Comparison of ENCODE assay signal across 14 cellular contexts in genomic region chr17:80663783-80664206, GRCh38.
A peak's percentile ranks its signal among the peaks of the same experiment; 100 is the strongest.
DNase-seq lines count a peak whose midpoint lies in the region; ATAC-seq, FAIRE-seq and TF ChIP-seq lines count a peak whose summit lies in the region.
"Had no signal": no experiment of that assay in that cellular context is flagged by ENCODE, and none has a peak within 500 bp of the region (broad histone marks: within the 10 kb centered on the region; RNA-seq: fewer than 3 reads in every experiment).

No MANE protein-coding gene starts in this region.

- no peaks in the 10 kb centered on the region for H3K27me3 Mint-ChIP-seq in CD4-positive, alpha-beta T cell
- peaks cover 5% of the 10 kb centered on the region for H3K27me3 Mint-ChIP-seq in nephron progenitor cell (ENCODE audit: low read depth, poor library complexity)
- H3K27me3 Mint-ChIP-seq: IgD-negative memory B cell had no signal

- no peak for TF ChIP-seq CTCF in CD4-positive, alpha-beta T cell (IDR thresholded peaks at IDR 0.05)
- TF ChIP-seq CTCF in Panc1 (IDR thresholded peaks at IDR 0.05) = no peak
- no peak for TF ChIP-seq CTCF in K562 (IDR thresholded peaks at IDR 0.05 in 2 of 3, conservative IDR thresholded peaks at IDR 0.05 in 1 of 3; ENCODE audit: insufficient read depth in 2 of 3, low read depth in 1 of 3, low read length in 3 of 3)
- TF ChIP-seq CTCF in nephron progenitor cell (IDR thresholded peaks at IDR 0.05) = no peak

- CTCF ChIA-PET in CD4-positive, alpha-beta T cell (lab: Charles Lee) = interaction anchor here (4.1 kb wide), 1 partner anchor 14 kb away, joined by 12 read pairs; no protein-coding TSS in a partner anchor
- CTCF ChIA-PET in Panc1 (lab: Charles Lee) = no interaction called here
- CTCF ChIA-PET in K562 (lab: Yijun Ruan, JAX; ENCODE audit: low intra/inter-chr PET ratio) = no interaction called here

- in situ Hi-C loops in Panc1 (cut with HindIII; ENCODE audit: low pct_unique_long_range_greater_than_20kb, low sequenced_read_pairs) = no loop called here
- in situ Hi-C loops in K562 (cut with MboI) = no loop called here

- TF ChIP-seq RAD21 in K562 (CRISPR knock-in tag; conservative IDR thresholded peaks at IDR 0.05 in 1 of 2, IDR thresholded peaks at IDR 0.05 in 1 of 2) = no peak

- H3K4me1 ChIP-seq in Panc1 (ENCODE audit: control insufficient read depth, insufficient read depth, low read length) (peaks cover 15% of the 10 kb centered on the region), K562 (replicated peaks in 1 of 2; ENCODE audit: control insufficient read depth in 2 of 2, insufficient read depth in 2 of 2, low read length in 2 of 2) (peaks cover 21 to 23% of the 10 kb centered on the region in 2 experiments)
- H3K4me1 ChIP-seq: SJSA1 had no signal

- peak overlapping the region; percentile 71 for H3K4me3 Mint-ChIP-seq in CD4-positive, alpha-beta T cell
- H3K4me3 Mint-ChIP-seq in nephron progenitor cell = peak overlapping the region; percentile 24

- FAIRE-seq in K562 (lab: Jason Lieb, UNC) = peak; percentile 15
- FAIRE-seq: colon had no signal

- H3K27ac Mint-ChIP-seq in CD4-positive, alpha-beta T cell = peak overlapping the region; percentile 99
- no peak overlapping the region for H3K27ac Mint-ChIP-seq in nephron progenitor cell

- peaks cover 4% of the 10 kb centered on the region for H3K9me1 ChIP-seq in K562 (ENCODE audit: control insufficient read depth, insufficient read depth, low read length)

- H3K36me3 ChIP-seq in Panc1 (ENCODE audit: control insufficient read depth, insufficient read depth, low read length) = no peaks in the 10 kb centered on the region
- H3K36me3 ChIP-seq in K562 (ENCODE audit: control insufficient read depth, insufficient read depth, low read length) = 0 out of 3 replicates have a peak, but pooled peaks cover 7% of the 10 kb centered on the region
- H3K36me3 ChIP-seq: SJSA1, thoracic aorta had no signal

- no peaks in the 10 kb centered on the region for H3K9me3 ChIP-seq in CD4-positive, alpha-beta T cell (ENCODE audit: control insufficient read depth, low read length)
- H3K9me3 ChIP-seq in Panc1 (ENCODE audit: control insufficient read depth, insufficient read depth, low read depth, low read length) (no peaks in the 10 kb centered on the region), K562 (replicated peaks; ENCODE audit: control insufficient read depth, insufficient read depth, low read depth, low read length) (no peaks in the 10 kb centered on the region)
- H3K9me3 ChIP-seq: SJSA1, thoracic aorta had no signal

- DNase-seq in CD4-positive, alpha-beta T cell = peak; percentile 19 to 58 (median 37)
- no peak for DNase-seq in Panc1 (ENCODE audit: low read depth, low spot score)
- DNase-seq in K562 (ENCODE audit: extremely low read depth in 1 of 4, low spot score in 3 of 4) = peak in 2 of 4 experiments; percentile 25 to 32
- DNase-seq in nephron progenitor cell = no peak
- DNase-seq in dermis blood vessel endothelial cell = no peak
- no peak for DNase-seq in COLO668 (lab: John Stamatoyannopoulos, UW; ENCODE audit: unreplicated experiment)
- no peak for DNase-seq in GDM1 (lab: John Stamatoyannopoulos, UW)
- DNase-seq: Calu3, occipital lobe had no signal

- intact Hi-C loops in CD4-positive, alpha-beta T cell (cut with DNase I, micrococcal nuclease) = loop anchor here (5.0 to 10.0 kb wide), 4 partner anchors 49 to 231 kb away; no protein-coding TSS in a partner anchor
- intact Hi-C loops in Panc1 (cut with micrococcal nuclease; ENCODE audit: unreplicated experiment) = no loop called here
- intact Hi-C loops in K562 (cut with micrococcal nuclease) = no loop called here

- peaks cover 81% of the 10 kb centered on the region for H3K4me1 Mint-ChIP-seq in CD4-positive, alpha-beta T cell (ENCODE audit: low read depth)
- H3K4me1 Mint-ChIP-seq in nephron progenitor cell = peaks cover 73% of the 10 kb centered on the region

- TF ChIP-seq POLR2A in K562 (conservative IDR thresholded peaks at IDR 0.05) = no peak

- POLR2A ChIA-PET in CD4-positive, alpha-beta T cell (lab: Charles Lee) = interaction anchor here (1.0 to 2.9 kb wide), 7 partner anchors 8 to 119 kb away, joined by 3 to 18 read pairs (median 3); no protein-coding TSS in a partner anchor
- POLR2A ChIA-PET in Panc1 (lab: Charles Lee) (no interaction called here), K562 (lab: Yijun Ruan, JAX) (interaction anchor here (0.7 kb wide), 2 partner anchors 14 to 275 kb away, joined by 4 to 5 read pairs; no protein-coding TSS in a partner anchor)

- peaks cover 5% of the 10 kb centered on the region for H3K36me3 Mint-ChIP-seq in CD4-positive, alpha-beta T cell (ENCODE audit: low read depth)
- H3K36me3 Mint-ChIP-seq in nephron progenitor cell (ENCODE audit: low read depth) = peaks cover 18% of the 10 kb centered on the region

- ATAC-seq in CD4-positive, alpha-beta T cell (ENCODE audit: poor library complexity) = peak; percentile 69
- peak; percentile 73 for ATAC-seq in Panc1
- ATAC-seq in K562 = peak; percentile 72
- no peak for ATAC-seq in HG03159 (IDR thresholded peaks at IDR 0.05; ENCODE audit: unreplicated experiment)

- H3K27ac ChIP-seq in CD4-positive, alpha-beta T cell (ENCODE audit: low read depth, low read length) = peak overlapping the region; percentile 88
- H3K27ac ChIP-seq in Panc1 (ENCODE audit: low read length) (no peak overlapping the region), K562 (ENCODE audit: extremely low read depth, low read depth, low read length) (no peak overlapping the region)
- H3K27ac ChIP-seq: SJSA1, thoracic aorta had no signal

- peak overlapping the region in 1 of 2 experiments; percentile 14; a peak in 2 of 4 replicates for H3K9ac ChIP-seq in K562 (ENCODE audit: insufficient read depth in 1 of 2, low read depth in 2 of 2, low read length in 2 of 2)

- 57% methylated on average over 11 of the region's 11 CpGs for WGBS in K562 (ENCODE audit: insufficient coverage, low coverage, missing lambda C conversion rate)

- H3K9me3 Mint-ChIP-seq in CD4-positive, alpha-beta T cell = no peaks in the 10 kb centered on the region
- peaks cover 2% of the 10 kb centered on the region for H3K9me3 Mint-ChIP-seq in nephron progenitor cell
- H3K9me3 Mint-ChIP-seq: IgD-negative memory B cell had no signal

- no TSS peak for BruUV-seq in Panc1 (replicated peaks; lab: Mats Ljungman, UMichigan)
- BruUV-seq in K562 (replicated peaks; lab: Mats Ljungman, UMichigan) = no TSS peak

- H3K27me3 ChIP-seq in CD4-positive, alpha-beta T cell (ENCODE audit: control insufficient read depth, insufficient read depth, low read length) = no peaks in the 10 kb centered on the region
- no peaks in the 10 kb centered on the region for H3K27me3 ChIP-seq in Panc1 (ENCODE audit: control insufficient read depth, insufficient read depth, low read length)
- no peaks in the 10 kb centered on the region for H3K27me3 ChIP-seq in K562 (ENCODE audit: control insufficient read depth in 2 of 2, insufficient read depth in 2 of 2, low read length in 2 of 2)
- H3K27me3 ChIP-seq: SJSA1 had no signal

- H2AFZ ChIP-seq in K562 (ENCODE audit: low read depth, low read length) = no peak overlapping the region

- peaks cover 53% of the 10 kb centered on the region for H3K79me2 ChIP-seq in K562 (ENCODE audit: control insufficient read depth, insufficient read depth, low read length)

- no peak overlapping the region for H3K4me3 ChIP-seq in Panc1 (ENCODE audit: low read depth in 2 of 2, low read length in 2 of 2)
- H3K4me3 ChIP-seq in K562 = no peak overlapping the region
- H3K4me3 ChIP-seq: SJSA1, thoracic aorta had no signal

- peaks cover 9% of the 10 kb centered on the region for H4K20me1 ChIP-seq in K562 (replicated peaks; ENCODE audit: control insufficient read depth, insufficient read depth, low read length)

- TF ChIP-seq EP300 in K562 (IDR thresholded peaks at IDR 0.05; ENCODE audit: low read length) = no peak

- no peak overlapping the region; the same call in 1 of the 2 replicates for H3K4me2 ChIP-seq in K562 (ENCODE audit: insufficient read depth, low read length)

TF ChIP-seq in K562, 482 proteins besides CTCF, POLR2A, EP300 and RAD21:
- no peak for TF ChIP-seq RFX1 (IDR thresholded peaks at IDR 0.05)
- no peak for TF ChIP-seq SUPT5H (IDR thresholded peaks at IDR 0.05)
- no peak for TF ChIP-seq GABPA (tag; conservative IDR thresholded peaks at IDR 0.05; ENCODE audit: low read depth)
- TF ChIP-seq POU5F1 (IDR thresholded peaks at IDR 0.05; ENCODE audit: borderline replicate concordance, low read depth, low read length, partially characterized antibody) = no peak
- TF ChIP-seq, protein P1, sequence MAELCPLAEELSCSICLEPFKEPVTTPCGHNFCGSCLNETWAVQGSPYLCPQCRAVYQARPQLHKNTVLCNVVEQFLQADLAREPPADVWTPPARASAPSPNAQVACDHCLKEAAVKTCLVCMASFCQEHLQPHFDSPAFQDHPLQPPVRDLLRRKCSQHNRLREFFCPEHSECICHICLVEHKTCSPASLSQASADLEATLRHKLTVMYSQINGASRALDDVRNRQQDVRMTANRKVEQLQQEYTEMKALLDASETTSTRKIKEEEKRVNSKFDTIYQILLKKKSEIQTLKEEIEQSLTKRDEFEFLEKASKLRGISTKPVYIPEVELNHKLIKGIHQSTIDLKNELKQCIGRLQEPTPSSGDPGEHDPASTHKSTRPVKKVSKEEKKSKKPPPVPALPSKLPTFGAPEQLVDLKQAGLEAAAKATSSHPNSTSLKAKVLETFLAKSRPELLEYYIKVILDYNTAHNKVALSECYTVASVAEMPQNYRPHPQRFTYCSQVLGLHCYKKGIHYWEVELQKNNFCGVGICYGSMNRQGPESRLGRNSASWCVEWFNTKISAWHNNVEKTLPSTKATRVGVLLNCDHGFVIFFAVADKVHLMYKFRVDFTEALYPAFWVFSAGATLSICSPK (IDR thresholded peaks at IDR 0.05; ENCODE audit: borderline replicate concordance) = no peak
- no peak for TF ChIP-seq ZNF239 (CRISPR knock-in tag; IDR thresholded peaks at IDR 0.05)
- TF ChIP-seq CHD1 (IDR thresholded peaks at IDR 0.05; ENCODE audit: low read length) = no peak
- TF ChIP-seq, protein P2, sequence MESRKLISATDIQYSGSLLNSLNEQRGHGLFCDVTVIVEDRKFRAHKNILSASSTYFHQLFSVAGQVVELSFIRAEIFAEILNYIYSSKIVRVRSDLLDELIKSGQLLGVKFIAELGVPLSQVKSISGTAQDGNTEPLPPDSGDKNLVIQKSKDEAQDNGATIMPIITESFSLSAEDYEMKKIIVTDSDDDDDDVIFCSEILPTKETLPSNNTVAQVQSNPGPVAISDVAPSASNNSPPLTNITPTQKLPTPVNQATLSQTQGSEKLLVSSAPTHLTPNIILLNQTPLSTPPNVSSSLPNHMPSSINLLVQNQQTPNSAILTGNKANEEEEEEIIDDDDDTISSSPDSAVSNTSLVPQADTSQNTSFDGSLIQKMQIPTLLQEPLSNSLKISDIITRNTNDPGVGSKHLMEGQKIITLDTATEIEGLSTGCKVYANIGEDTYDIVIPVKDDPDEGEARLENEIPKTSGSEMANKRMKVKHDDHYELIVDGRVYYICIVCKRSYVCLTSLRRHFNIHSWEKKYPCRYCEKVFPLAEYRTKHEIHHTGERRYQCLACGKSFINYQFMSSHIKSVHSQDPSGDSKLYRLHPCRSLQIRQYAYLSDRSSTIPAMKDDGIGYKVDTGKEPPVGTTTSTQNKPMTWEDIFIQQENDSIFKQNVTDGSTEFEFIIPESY (CRISPR knock-in tag; IDR thresholded peaks at IDR 0.05) = peak; percentile 53

Comparison
In these comparisons a context has a peak if more than half of its experiments do, and no peak if none do; other contexts are left out.
1. DNase-seq: peak in CD4-positive, alpha-beta T cell (10 of 10); none in Panc1 (single experiment), nephron progenitor cell (single experiment), dermis blood vessel endothelial cell (single experiment), COLO668 (single experiment) and GDM1 (single experiment).
2. intact Hi-C loops: an anchor here in CD4-positive, alpha-beta T cell (5.0 to 10.0 kb wide); none called in Panc1 and K562.